ENCODE assay signal across 21 cellular contexts in the genomic region with DNA sequence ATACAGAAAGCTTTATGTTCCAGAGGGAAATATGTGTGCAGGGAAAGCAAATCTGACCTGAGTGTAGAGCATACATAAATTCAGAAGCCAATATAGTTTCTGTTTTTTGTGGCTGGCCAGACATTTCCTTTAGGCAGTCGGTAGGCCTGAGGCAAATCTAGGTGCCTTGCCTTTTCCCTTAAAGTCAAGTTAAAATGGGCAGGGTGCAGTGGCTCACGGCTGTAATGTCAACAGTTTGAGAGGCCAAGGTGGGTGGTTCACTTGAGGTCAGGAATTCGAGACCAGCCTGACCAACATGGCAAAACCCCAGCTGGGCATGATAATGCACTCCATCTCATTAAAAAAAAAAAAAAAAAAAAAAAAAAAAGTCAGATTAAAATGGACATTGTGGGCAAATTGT. TPM values are rescaled to one million over a fixed set of nuclear protein-coding genes. Genes with fewer than 3 reads are reported as not detected.
DNase-seq lines count a peak whose midpoint lies in the region; ATAC-seq and TF ChIP-seq lines count a peak whose summit lies in the region.
"Had no signal": no experiment of that assay in that cellular context is flagged by ENCODE, and none has a peak within 500 bp of the region (broad histone marks: within the 10 kb centered on the region; RNA-seq: fewer than 3 reads in every experiment).

No MANE protein-coding gene starts in this region.

- no peaks in the 10 kb centered on the region for H3K9me2 ChIP-seq in GM23338 (ENCODE audit: insufficient read depth)

- peaks cover 15% of the 10 kb centered on the region for H3K27me3 Mint-ChIP-seq in GM23338 (ENCODE audit: insufficient read depth, low read depth, poor library complexity)
- H3K27me3 Mint-ChIP-seq: B cell; CD8-positive, alpha-beta memory T cell; IgD-negative memory B cell had no signal

- H2AFZ ChIP-seq in GM23338 (no peak overlapping the region), osteoblast (ENCODE audit: low read length) (peak overlapping the region; percentile 11)

- no peak overlapping the region for H3K4me3 ChIP-seq in GM23338
- no peak overlapping the region for H3K4me3 ChIP-seq in osteoblast (ENCODE audit: insufficient read depth, low read length)
- H3K4me3 ChIP-seq in heart left ventricle: no peak overlapping the region
- H3K4me3 ChIP-seq: BLaER1 treated with 17β-estradiol and CSF1 and Interleukin-3, amounts not matched to agents 10 nM and 100 nM; GM12878 had no signal

- no peak for TF ChIP-seq CTCF in GM23338 (conservative IDR thresholded peaks at IDR 0.05; ENCODE audit: low read depth in 2 of 2)
- no peak for TF ChIP-seq CTCF in osteoblast (IDR thresholded peaks at IDR 0.05; ENCODE audit: extremely low read depth, low read depth, low read length)
- no peak for TF ChIP-seq CTCF in heart left ventricle (IDR thresholded peaks at IDR 0.05)

- TF ChIP-seq POLR2A in heart left ventricle (IDR thresholded peaks at IDR 0.05): no peak

- no peak overlapping the region for H3K4me3 Mint-ChIP-seq in GM23338
- H3K4me3 Mint-ChIP-seq: B cell; CD4-positive, CD25-positive, alpha-beta regulatory T cell; CD8-positive, alpha-beta memory T cell; H9; IgD-negative memory B cell had no signal

- H3K36me3 ChIP-seq in GM23338 (ENCODE audit: insufficient read depth): no peaks in the 10 kb centered on the region
- H3K36me3 ChIP-seq in osteoblast (ENCODE audit: insufficient read depth, low read length): no peaks in the 10 kb centered on the region
- peaks cover 0 to 12% (median 8%) of the 10 kb centered on the region in 9 donors for H3K36me3 ChIP-seq in heart left ventricle

- no peak overlapping the region for H3K27ac Mint-ChIP-seq in GM23338
- H3K27ac Mint-ChIP-seq: B cell; CD8-positive, alpha-beta memory T cell; IgD-negative memory B cell had no signal

- no peak overlapping the region for H3K4me2 ChIP-seq in GM23338
- H3K4me2 ChIP-seq in osteoblast (ENCODE audit: insufficient read depth, low read length): no peak overlapping the region
- H3K4me2 ChIP-seq: BLaER1 treated with 17β-estradiol and CSF1 and Interleukin-3, amounts not matched to agents 10 nM and 100 nM had no signal

- no peak for ATAC-seq in GM23338
- ATAC-seq in left lobe of liver: peak; percentile 76
- ATAC-seq in heart left ventricle: no peak
- ATAC-seq in HG03469 (IDR thresholded peaks at IDR 0.05; ENCODE audit: unreplicated experiment): no peak
- ATAC-seq: GM12878 had no signal

- 0 out of 2 replicates have a peak, but pooled peaks cover 3% of the 10 kb centered on the region for H3F3A ChIP-seq in GM23338 (replicated peaks; ENCODE audit: low read depth)

- DNase-seq in GM23338 (ENCODE audit: low spot score) (no peak), M059J (ENCODE audit: low read depth) (peak; percentile 72), left lobe of liver (ENCODE audit: low spot score) (no peak), osteoblast (ENCODE audit: insufficient read length, low spot score, missing footprints) (no peak), heart left ventricle (no peak)
- no peak for DNase-seq in stimulated activated CD8-positive, alpha-beta memory T cell treated with anti-CD3 and anti-CD28 coated beads, Interleukin-4, amount 100 ng/mL, for 48 hours
- DNase-seq: CD4-positive, CD25-positive, alpha-beta regulatory T cell; CD8-positive, alpha-beta memory T cell; COR-L47; DMS 273 treated with DMSO at 0.1 percent for 48 hours; DMS53; DND-41; EL; GOT3; H9; KBM-7 had no signal

- no peaks in the 10 kb centered on the region for H3K9me3 Mint-ChIP-seq in GM23338
- H3K9me3 Mint-ChIP-seq: CD4-positive, CD25-positive, alpha-beta regulatory T cell; CD8-positive, alpha-beta memory T cell; H9; IgD-negative memory B cell had no signal

- H3K79me2 ChIP-seq in GM23338 (replicated peaks; ENCODE audit: insufficient read depth) (no peaks in the 10 kb centered on the region), osteoblast (ENCODE audit: insufficient read depth, low read length) (no peaks in the 10 kb centered on the region)

- H3K27me3 ChIP-seq in GM23338 (ENCODE audit: insufficient read depth) (no peaks in the 10 kb centered on the region), osteoblast (ENCODE audit: insufficient read depth, low read length) (no peaks in the 10 kb centered on the region), heart left ventricle (no peaks in the 10 kb centered on the region)
- H3K27me3 ChIP-seq: BLaER1 treated with 17β-estradiol and CSF1 and Interleukin-3, amounts not matched to agents 10 nM and 100 nM had no signal

- H3K27ac ChIP-seq in GM23338 (ENCODE audit: low read depth): peak overlapping the region; percentile 47
- no peak overlapping the region for H3K27ac ChIP-seq in osteoblast (ENCODE audit: low read depth, low read length)
- H3K27ac ChIP-seq in heart left ventricle: no peak overlapping the region
- H3K27ac ChIP-seq: BLaER1 treated with 17β-estradiol and CSF1 and Interleukin-3, amounts not matched to agents 10 nM and 100 nM had no signal

- H4K20me1 ChIP-seq in GM23338 (replicated peaks; ENCODE audit: insufficient read depth) (no peaks in the 10 kb centered on the region), osteoblast (ENCODE audit: insufficient read depth, low read length) (no peaks in the 10 kb centered on the region)
- H4K20me1 ChIP-seq: BLaER1 treated with 17β-estradiol and CSF1 and Interleukin-3, amounts not matched to agents 10 nM and 100 nM had no signal

- H3K36me3 Mint-ChIP-seq in GM23338 (ENCODE audit: low read depth): no peaks in the 10 kb centered on the region
- H3K36me3 Mint-ChIP-seq: CD4-positive, CD25-positive, alpha-beta regulatory T cell had no signal

- WGBS in heart left ventricle, 4 donors: 64 to 71% (median 70%) methylated on average over 3 of the region's 3 CpGs

- no peaks in the 10 kb centered on the region for H3K9me3 ChIP-seq in osteoblast (ENCODE audit: low read depth, low read length)
- no peaks in the 10 kb centered on the region for H3K9me3 ChIP-seq in heart left ventricle
- H3K9me3 ChIP-seq: BLaER1 treated with 17β-estradiol and CSF1 and Interleukin-3, amounts not matched to agents 10 nM and 100 nM had no signal

- intact Hi-C loops in heart left ventricle (cut with DNase I): no loop called here

- H3K4me1 ChIP-seq in GM23338 (ENCODE audit: insufficient read depth) (no peaks in the 10 kb centered on the region), osteoblast (ENCODE audit: insufficient read depth, low read length) (no peaks in the 10 kb centered on the region), heart left ventricle (no peaks in the 10 kb centered on the region)

- 0 out of 3 replicates have a peak, but pooled peaks cover 2% of the 10 kb centered on the region for H3K4me1 Mint-ChIP-seq in GM23338
- H3K4me1 Mint-ChIP-seq: B cell; CD4-positive, CD25-positive, alpha-beta regulatory T cell; CD8-positive, alpha-beta memory T cell; IgD-negative memory B cell had no signal

TF ChIP-seq in GM23338, 12 proteins besides CTCF, POLR2A, EP300 and RAD21 (continues in another document):
- TF ChIP-seq, protein P1, sequence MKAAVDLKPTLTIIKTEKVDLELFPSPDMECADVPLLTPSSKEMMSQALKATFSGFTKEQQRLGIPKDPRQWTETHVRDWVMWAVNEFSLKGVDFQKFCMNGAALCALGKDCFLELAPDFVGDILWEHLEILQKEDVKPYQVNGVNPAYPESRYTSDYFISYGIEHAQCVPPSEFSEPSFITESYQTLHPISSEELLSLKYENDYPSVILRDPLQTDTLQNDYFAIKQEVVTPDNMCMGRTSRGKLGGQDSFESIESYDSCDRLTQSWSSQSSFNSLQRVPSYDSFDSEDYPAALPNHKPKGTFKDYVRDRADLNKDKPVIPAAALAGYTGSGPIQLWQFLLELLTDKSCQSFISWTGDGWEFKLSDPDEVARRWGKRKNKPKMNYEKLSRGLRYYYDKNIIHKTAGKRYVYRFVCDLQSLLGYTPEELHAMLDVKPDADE (IDR thresholded peaks at IDR 0.05): no peak
- TF ChIP-seq STAT1 (IDR thresholded peaks at IDR 0.05; ENCODE audit: unreplicated experiment) (no peak), EZH2 (IDR thresholded peaks at IDR 0.05; ENCODE audit: low read depth, unreplicated experiment) (no peak), EZH2phosphoT487 (IDR thresholded peaks at IDR 0.05; ENCODE audit: unreplicated experiment) (no peak), JUNB (IDR thresholded peaks at IDR 0.05; ENCODE audit: unreplicated experiment) (no peak), ZNF331 (CRISPR knock-in tag; IDR thresholded peaks at IDR 0.05; ENCODE audit: low read depth) (no peak), CREB1 (CRISPR knock-in tag; IDR thresholded peaks at IDR 0.05; ENCODE audit: low read depth) (no peak), POLR2AphosphoS5 (IDR thresholded peaks at IDR 0.05; ENCODE audit: low read depth) (no peak)

RNA-seq across cellular contexts. Expression of a gene that starts 31.2 kb away (rescaled TPM):
- total RNA-seq in GM23338 (2014; rRNA removed; shearing (Covaris generic)): 75.9 and 81.4 TPM in 2 replicates
- polyA plus RNA-seq in GM23338 (2016; fragmentation: Nextera tagmentation; extraction: Ambion mirVana): 104 and 140 TPM in 2 replicates
- total RNA-seq in M059J (2014; rRNA removed; shearing (Covaris generic)): 55.4 and 57.4 TPM in 2 replicates
- 13.6 TPM for total RNA-seq in left lobe of liver
- total RNA-seq in osteoblast: 55.4 and 61.9 TPM in 2 replicates
- total RNA-seq in heart left ventricle: 10 to 100 TPM; 22.5 to 32.7 (median 30.8) TPM
- polyA plus RNA-seq in heart left ventricle: 10 to 100 TPM; 16.6 to 29.6 TPM

RNA-seq across cellular contexts. Expression of a gene that starts 36.9 kb away (rescaled TPM):
- total RNA-seq in GM23338 (2014; rRNA removed; shearing (Covaris generic)): 122 and 135 TPM in 2 replicates
- 184 and 198 TPM in 2 replicates for polyA plus RNA-seq in GM23338 (2016; fragmentation: Nextera tagmentation; extraction: Ambion mirVana)
- total RNA-seq in M059J (2014; rRNA removed; shearing (Covaris generic)): 15.6 and 30.3 TPM in 2 replicates
- total RNA-seq in left lobe of liver: 128 TPM
- 39.1 and 50.4 TPM in 2 replicates for total RNA-seq in osteoblast
- 10 to 100 TPM; 12.3 to 67.6 (median 45.0) TPM for total RNA-seq in heart left ventricle
- 10 to 100 TPM; 21.3 to 27.0 TPM for polyA plus RNA-seq in heart left ventricle
